Comparison of ENCODE assay signal across 9 cellular contexts in the genomic region with DNA sequence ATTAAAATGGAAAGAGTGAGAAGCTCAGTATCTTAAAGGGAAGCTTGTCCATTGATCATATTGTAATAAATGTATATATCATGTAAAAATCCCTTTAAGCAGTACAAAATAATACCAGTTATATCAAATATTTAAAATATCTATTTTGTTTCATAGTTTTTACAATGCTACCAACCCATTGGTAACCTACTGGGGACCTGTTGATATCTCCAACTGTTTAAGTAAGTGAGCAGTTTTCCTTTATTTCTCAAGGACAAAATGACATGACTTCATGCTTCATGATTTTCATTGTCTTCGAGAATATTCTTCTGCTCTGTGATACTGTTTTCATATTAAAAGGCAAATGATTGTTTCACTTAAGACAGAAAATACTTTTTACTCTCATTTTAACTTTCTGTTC.
"Had no signal": no experiment of that assay in that cellular context is flagged by ENCODE, and none has a peak within 500 bp of the region (broad histone marks: within the 10 kb centered on the region; RNA-seq: fewer than 3 reads in every experiment).

No MANE protein-coding gene starts in this region.

- H3K27ac Mint-ChIP-seq: GM23338, H9, HFFc6, IgD-negative memory B cell had no signal

- H3K27me3 Mint-ChIP-seq: IgD-negative memory B cell had no signal

- H3K4me3 Mint-ChIP-seq: GM23338, H9, HFFc6, IgD-negative memory B cell had no signal

- H3K4me1 Mint-ChIP-seq: IgD-negative memory B cell had no signal

- H3K9me3 Mint-ChIP-seq: GM23338, H9, HFFc6, IgD-negative memory B cell had no signal

- H3K4me2 ChIP-seq: GM23338 had no signal

- H3K4me3 ChIP-seq: GM23338 had no signal

- H3K36me3 Mint-ChIP-seq: IgD-negative memory B cell had no signal

- H2AFZ ChIP-seq: GM23338 had no signal

- DNase-seq: H9, HCEC 1CT, HFFc6, KBM-7 had no signal

- ATAC-seq: GM23338 had no signal

- FAIRE-seq: H1, H54, HTR-8/SVneo had no signal
